Comparison of ENCODE assay signal across 1 cellular context in the genomic region with DNA sequence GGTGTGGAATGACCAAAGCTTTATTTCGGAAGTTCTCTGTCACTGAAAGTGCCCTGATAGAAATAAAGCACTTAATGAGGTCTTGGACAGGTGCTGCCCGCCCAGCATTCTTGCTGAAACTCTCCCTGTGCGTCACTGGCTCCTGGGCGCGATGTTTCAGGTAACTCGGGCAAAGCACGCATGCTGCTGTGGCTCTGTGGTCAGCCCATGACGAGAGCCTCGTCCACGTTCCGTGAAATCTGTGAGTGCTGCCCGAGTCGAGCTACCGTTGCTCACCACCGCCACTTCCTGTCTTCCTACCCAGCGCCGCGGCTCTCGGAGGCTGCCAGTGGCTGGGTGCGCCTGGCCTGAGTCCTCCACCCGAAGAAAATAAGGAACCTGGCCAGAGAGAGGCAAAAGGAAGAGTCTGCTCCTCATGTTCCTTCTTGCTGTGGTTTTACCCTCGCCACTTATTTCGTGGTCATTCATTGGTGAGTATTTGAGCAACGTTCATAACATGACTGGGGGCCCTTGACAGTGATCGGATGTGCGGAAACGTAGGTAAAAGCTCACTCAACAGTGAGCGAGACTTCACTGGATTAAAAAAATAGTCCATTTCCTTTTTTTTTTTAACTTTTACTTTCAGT.
TF ChIP-seq lines count a peak whose summit lies in the region.

No MANE protein-coding gene starts in this region.

TF ChIP-seq in GM12878, 131 proteins besides CTCF, POLR2A, EP300 and RAD21 (continued from another document and continues in another):
- TF ChIP-seq, protein P1, sequence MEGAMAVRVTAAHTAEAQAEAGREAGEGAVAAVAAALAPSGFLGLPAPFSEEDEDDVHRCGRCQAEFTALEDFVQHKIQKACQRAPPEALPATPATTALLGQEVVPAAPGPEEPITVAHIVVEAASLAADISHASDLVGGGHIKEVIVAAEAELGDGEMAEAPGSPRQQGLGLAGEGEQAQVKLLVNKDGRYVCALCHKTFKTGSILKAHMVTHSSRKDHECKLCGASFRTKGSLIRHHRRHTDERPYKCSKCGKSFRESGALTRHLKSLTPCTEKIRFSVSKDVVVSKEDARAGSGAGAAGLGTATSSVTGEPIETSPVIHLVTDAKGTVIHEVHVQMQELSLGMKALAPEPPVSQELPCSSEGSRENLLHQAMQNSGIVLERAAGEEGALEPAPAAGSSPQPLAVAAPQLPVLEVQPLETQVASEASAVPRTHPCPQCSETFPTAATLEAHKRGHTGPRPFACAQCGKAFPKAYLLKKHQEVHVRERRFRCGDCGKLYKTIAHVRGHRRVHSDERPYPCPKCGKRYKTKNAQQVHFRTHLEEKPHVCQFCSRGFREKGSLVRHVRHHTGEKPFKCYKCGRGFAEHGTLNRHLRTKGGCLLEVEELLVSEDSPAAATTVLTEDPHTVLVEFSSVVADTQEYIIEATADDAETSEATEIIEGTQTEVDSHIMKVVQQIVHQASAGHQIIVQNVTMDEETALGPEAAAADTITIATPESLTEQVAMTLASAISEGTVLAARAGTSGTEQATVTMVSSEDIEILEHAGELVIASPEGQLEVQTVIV (IDR thresholded peaks at IDR 0.05; ENCODE audit: borderline replicate concordance, partially characterized antibody) = no peak
- 0 out of 2 replicates have a peak, but pooled peaks have one; percentile 27 for TF ChIP-seq BRCA1 (IDR thresholded peaks at IDR 0.05; ENCODE audit: low read depth, low read length)
- TF ChIP-seq RCOR1 (conservative IDR thresholded peaks at IDR 0.05; ENCODE audit: low read depth, low read length) = no peak
- peak in 1 of 2 experiments; percentile 83; a peak in 1 of 4 replicates for TF ChIP-seq ETV6 (conservative IDR thresholded peaks at IDR 0.05 in 1 of 2, IDR thresholded peaks at IDR 0.05 in 1 of 2; ENCODE audit: borderline replicate concordance in 1 of 2, low read depth in 1 of 2)
- TF ChIP-seq MXI1 (IDR thresholded peaks at IDR 0.05; ENCODE audit: low read depth, low read length) = peak; percentile 46; the same call in 1 of the 2 replicates
- TF ChIP-seq ESRRA (IDR thresholded peaks at IDR 0.05; ENCODE audit: low read length) = no peak
- TF ChIP-seq, protein P2, sequence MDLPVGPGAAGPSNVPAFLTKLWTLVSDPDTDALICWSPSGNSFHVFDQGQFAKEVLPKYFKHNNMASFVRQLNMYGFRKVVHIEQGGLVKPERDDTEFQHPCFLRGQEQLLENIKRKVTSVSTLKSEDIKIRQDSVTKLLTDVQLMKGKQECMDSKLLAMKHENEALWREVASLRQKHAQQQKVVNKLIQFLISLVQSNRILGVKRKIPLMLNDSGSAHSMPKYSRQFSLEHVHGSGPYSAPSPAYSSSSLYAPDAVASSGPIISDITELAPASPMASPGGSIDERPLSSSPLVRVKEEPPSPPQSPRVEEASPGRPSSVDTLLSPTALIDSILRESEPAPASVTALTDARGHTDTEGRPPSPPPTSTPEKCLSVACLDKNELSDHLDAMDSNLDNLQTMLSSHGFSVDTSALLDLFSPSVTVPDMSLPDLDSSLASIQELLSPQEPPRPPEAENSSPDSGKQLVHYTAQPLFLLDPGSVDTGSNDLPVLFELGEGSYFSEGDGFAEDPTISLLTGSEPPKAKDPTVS (IDR thresholded peaks at IDR 0.05; ENCODE audit: low read depth, low read length) = no peak
- TF ChIP-seq TCF7 (IDR thresholded peaks at IDR 0.05; ENCODE audit: borderline replicate concordance) = no peak
- TF ChIP-seq JUND (IDR thresholded peaks at IDR 0.05; ENCODE audit: low read depth, low read length) = no peak
- TF ChIP-seq SMC3 (IDR thresholded peaks at IDR 0.05; ENCODE audit: borderline replicate concordance, low read length) = no peak; the same call in 1 of the 2 replicates
- peak; percentile 97 for TF ChIP-seq KLF5 (IDR thresholded peaks at IDR 0.05; ENCODE audit: partially characterized antibody)
- peak; percentile 94 for TF ChIP-seq EED (IDR thresholded peaks at IDR 0.05; ENCODE audit: low read depth)
- TF ChIP-seq CREB1 (IDR thresholded peaks at IDR 0.05; ENCODE audit: low read depth) = peak; percentile 67
- TF ChIP-seq POLR2AphosphoS5 (IDR thresholded peaks at IDR 0.05; ENCODE audit: low read length) = peak; percentile 84
- TF ChIP-seq JUNB (IDR thresholded peaks at IDR 0.05) = no peak; the same call in 1 of the 2 replicates
- TF ChIP-seq, protein P3, sequence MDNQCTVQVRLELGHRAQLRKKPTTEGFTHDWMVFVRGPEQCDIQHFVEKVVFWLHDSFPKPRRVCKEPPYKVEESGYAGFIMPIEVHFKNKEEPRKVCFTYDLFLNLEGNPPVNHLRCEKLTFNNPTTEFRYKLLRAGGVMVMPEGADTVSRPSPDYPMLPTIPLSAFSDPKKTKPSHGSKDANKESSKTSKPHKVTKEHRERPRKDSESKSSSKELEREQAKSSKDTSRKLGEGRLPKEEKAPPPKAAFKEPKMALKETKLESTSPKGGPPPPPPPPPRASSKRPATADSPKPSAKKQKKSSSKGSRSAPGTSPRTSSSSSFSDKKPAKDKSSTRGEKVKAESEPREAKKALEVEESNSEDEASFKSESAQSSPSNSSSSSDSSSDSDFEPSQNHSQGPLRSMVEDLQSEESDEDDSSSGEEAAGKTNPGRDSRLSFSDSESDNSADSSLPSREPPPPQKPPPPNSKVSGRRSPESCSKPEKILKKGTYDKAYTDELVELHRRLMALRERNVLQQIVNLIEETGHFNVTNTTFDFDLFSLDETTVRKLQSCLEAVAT (IDR thresholded peaks at IDR 0.05) = peak; percentile 91
- TF ChIP-seq NFIC (IDR thresholded peaks at IDR 0.05; ENCODE audit: low read depth, low read length) = peak; percentile 58
- TF ChIP-seq ATF7 (IDR thresholded peaks at IDR 0.05; ENCODE audit: low read depth) = peak; percentile 88
- TF ChIP-seq YBX1 (IDR thresholded peaks at IDR 0.05) = no peak
- TF ChIP-seq ZNF24 (IDR thresholded peaks at IDR 0.05) = no peak
- TF ChIP-seq PAX5 (IDR thresholded peaks at IDR 0.05; ENCODE audit: borderline replicate concordance, low read depth, low read length) = peak; percentile 99
- TF ChIP-seq, protein P4, sequence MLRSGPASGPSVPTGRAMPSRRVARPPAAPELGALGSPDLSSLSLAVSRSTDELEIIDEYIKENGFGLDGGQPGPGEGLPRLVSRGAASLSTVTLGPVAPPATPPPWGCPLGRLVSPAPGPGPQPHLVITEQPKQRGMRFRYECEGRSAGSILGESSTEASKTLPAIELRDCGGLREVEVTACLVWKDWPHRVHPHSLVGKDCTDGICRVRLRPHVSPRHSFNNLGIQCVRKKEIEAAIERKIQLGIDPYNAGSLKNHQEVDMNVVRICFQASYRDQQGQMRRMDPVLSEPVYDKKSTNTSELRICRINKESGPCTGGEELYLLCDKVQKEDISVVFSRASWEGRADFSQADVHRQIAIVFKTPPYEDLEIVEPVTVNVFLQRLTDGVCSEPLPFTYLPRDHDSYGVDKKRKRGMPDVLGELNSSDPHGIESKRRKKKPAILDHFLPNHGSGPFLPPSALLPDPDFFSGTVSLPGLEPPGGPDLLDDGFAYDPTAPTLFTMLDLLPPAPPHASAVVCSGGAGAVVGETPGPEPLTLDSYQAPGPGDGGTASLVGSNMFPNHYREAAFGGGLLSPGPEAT (IDR thresholded peaks at IDR 0.05; ENCODE audit: low read depth) = peak; percentile 91
- peak; percentile 92 for TF ChIP-seq TCF3 (IDR thresholded peaks at IDR 0.05; ENCODE audit: borderline replicate concordance, insufficient read depth, low read depth, low read length)
- TF ChIP-seq, protein P5, sequence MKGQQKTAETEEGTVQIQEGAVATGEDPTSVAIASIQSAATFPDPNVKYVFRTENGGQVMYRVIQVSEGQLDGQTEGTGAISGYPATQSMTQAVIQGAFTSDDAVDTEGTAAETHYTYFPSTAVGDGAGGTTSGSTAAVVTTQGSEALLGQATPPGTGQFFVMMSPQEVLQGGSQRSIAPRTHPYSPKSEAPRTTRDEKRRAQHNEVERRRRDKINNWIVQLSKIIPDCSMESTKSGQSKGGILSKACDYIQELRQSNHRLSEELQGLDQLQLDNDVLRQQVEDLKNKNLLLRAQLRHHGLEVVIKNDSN (IDR thresholded peaks at IDR 0.05; ENCODE audit: borderline replicate concordance, extremely low read length, insufficient read depth, low read depth, low read length) = no peak
- TF ChIP-seq DPF2 (IDR thresholded peaks at IDR 0.05) = peak; percentile 97
- TF ChIP-seq, protein P6, sequence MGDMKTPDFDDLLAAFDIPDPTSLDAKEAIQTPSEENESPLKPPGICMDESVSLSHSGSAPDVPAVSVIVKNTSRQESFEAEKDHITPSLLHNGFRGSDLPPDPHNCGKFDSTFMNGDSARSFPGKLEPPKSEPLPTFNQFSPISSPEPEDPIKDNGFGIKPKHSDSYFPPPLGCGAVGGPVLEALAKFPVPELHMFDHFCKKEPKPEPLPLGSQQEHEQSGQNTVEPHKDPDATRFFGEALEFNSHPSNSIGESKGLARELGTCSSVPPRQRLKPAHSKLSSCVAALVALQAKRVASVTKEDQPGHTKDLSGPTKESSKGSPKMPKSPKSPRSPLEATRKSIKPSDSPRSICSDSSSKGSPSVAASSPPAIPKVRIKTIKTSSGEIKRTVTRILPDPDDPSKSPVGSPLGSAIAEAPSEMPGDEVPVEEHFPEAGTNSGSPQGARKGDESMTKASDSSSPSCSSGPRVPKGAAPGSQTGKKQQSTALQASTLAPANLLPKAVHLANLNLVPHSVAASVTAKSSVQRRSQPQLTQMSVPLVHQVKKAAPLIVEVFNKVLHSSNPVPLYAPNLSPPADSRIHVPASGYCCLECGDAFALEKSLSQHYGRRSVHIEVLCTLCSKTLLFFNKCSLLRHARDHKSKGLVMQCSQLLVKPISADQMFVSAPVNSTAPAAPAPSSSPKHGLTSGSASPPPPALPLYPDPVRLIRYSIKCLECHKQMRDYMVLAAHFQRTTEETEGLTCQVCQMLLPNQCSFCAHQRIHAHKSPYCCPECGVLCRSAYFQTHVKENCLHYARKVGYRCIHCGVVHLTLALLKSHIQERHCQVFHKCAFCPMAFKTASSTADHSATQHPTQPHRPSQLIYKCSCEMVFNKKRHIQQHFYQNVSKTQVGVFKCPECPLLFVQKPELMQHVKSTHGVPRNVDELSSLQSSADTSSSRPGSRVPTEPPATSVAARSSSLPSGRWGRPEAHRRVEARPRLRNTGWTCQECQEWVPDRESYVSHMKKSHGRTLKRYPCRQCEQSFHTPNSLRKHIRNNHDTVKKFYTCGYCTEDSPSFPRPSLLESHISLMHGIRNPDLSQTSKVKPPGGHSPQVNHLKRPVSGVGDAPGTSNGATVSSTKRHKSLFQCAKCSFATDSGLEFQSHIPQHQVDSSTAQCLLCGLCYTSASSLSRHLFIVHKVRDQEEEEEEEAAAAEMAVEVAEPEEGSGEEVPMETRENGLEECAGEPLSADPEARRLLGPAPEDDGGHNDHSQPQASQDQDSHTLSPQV (IDR thresholded peaks at IDR 0.05) = peak; percentile 84; the same call in 1 of the 2 replicates
- TF ChIP-seq, protein P7, sequence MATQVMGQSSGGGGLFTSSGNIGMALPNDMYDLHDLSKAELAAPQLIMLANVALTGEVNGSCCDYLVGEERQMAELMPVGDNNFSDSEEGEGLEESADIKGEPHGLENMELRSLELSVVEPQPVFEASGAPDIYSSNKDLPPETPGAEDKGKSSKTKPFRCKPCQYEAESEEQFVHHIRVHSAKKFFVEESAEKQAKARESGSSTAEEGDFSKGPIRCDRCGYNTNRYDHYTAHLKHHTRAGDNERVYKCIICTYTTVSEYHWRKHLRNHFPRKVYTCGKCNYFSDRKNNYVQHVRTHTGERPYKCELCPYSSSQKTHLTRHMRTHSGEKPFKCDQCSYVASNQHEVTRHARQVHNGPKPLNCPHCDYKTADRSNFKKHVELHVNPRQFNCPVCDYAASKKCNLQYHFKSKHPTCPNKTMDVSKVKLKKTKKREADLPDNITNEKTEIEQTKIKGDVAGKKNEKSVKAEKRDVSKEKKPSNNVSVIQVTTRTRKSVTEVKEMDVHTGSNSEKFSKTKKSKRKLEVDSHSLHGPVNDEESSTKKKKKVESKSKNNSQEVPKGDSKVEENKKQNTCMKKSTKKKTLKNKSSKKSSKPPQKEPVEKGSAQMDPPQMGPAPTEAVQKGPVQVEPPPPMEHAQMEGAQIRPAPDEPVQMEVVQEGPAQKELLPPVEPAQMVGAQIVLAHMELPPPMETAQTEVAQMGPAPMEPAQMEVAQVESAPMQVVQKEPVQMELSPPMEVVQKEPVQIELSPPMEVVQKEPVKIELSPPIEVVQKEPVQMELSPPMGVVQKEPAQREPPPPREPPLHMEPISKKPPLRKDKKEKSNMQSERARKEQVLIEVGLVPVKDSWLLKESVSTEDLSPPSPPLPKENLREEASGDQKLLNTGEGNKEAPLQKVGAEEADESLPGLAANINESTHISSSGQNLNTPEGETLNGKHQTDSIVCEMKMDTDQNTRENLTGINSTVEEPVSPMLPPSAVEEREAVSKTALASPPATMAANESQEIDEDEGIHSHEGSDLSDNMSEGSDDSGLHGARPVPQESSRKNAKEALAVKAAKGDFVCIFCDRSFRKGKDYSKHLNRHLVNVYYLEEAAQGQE (IDR thresholded peaks at IDR 0.05; ENCODE audit: low read depth, low read length) = no peak
- peak; percentile 75; the same call in 1 of the 2 replicates for TF ChIP-seq NR2F1 (conservative IDR thresholded peaks at IDR 0.05)
- no peak for TF ChIP-seq SMARCA5 (IDR thresholded peaks at IDR 0.05)
- no peak for TF ChIP-seq SRF (IDR thresholded peaks at IDR 0.05; ENCODE audit: low read depth in 2 of 2, low read length in 2 of 2)
- TF ChIP-seq WRNIP1 (IDR thresholded peaks at IDR 0.05; ENCODE audit: borderline replicate concordance, low read depth, low read length) = 0 out of 2 replicates have a peak, but pooled peaks have one; percentile 64
- TF ChIP-seq STAT1 (conservative IDR thresholded peaks at IDR 0.05) = no peak
- peak; percentile 55; the same call in 1 of the 2 replicates for TF ChIP-seq POLR2AphosphoS2 (IDR thresholded peaks at IDR 0.05; ENCODE audit: low read depth, low read length)
- TF ChIP-seq RAD51 (IDR thresholded peaks at IDR 0.05) = no peak
- peak; percentile 87 for TF ChIP-seq SP1 (IDR thresholded peaks at IDR 0.05; ENCODE audit: low read depth, low read length)
- peak; percentile 16 for TF ChIP-seq SMAD1 (IDR thresholded peaks at IDR 0.05; ENCODE audit: low read depth, partially characterized antibody)
- TF ChIP-seq, protein P8, sequence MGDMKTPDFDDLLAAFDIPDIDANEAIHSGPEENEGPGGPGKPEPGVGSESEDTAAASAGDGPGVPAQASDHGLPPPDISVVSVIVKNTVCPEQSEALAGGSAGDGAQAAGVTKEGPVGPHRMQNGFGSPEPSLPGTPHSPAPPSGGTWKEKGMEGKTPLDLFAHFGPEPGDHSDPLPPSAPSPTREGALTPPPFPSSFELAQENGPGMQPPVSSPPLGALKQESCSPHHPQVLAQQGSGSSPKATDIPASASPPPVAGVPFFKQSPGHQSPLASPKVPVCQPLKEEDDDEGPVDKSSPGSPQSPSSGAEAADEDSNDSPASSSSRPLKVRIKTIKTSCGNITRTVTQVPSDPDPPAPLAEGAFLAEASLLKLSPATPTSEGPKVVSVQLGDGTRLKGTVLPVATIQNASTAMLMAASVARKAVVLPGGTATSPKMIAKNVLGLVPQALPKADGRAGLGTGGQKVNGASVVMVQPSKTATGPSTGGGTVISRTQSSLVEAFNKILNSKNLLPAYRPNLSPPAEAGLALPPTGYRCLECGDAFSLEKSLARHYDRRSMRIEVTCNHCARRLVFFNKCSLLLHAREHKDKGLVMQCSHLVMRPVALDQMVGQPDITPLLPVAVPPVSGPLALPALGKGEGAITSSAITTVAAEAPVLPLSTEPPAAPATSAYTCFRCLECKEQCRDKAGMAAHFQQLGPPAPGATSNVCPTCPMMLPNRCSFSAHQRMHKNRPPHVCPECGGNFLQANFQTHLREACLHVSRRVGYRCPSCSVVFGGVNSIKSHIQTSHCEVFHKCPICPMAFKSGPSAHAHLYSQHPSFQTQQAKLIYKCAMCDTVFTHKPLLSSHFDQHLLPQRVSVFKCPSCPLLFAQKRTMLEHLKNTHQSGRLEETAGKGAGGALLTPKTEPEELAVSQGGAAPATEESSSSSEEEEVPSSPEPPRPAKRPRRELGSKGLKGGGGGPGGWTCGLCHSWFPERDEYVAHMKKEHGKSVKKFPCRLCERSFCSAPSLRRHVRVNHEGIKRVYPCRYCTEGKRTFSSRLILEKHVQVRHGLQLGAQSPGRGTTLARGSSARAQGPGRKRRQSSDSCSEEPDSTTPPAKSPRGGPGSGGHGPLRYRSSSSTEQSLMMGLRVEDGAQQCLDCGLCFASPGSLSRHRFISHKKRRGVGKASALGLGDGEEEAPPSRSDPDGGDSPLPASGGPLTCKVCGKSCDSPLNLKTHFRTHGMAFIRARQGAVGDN (IDR thresholded peaks at IDR 0.05) = peak; percentile 99
